9 cellular contexts compared by ENCODE assay signal in the genomic region with DNA sequence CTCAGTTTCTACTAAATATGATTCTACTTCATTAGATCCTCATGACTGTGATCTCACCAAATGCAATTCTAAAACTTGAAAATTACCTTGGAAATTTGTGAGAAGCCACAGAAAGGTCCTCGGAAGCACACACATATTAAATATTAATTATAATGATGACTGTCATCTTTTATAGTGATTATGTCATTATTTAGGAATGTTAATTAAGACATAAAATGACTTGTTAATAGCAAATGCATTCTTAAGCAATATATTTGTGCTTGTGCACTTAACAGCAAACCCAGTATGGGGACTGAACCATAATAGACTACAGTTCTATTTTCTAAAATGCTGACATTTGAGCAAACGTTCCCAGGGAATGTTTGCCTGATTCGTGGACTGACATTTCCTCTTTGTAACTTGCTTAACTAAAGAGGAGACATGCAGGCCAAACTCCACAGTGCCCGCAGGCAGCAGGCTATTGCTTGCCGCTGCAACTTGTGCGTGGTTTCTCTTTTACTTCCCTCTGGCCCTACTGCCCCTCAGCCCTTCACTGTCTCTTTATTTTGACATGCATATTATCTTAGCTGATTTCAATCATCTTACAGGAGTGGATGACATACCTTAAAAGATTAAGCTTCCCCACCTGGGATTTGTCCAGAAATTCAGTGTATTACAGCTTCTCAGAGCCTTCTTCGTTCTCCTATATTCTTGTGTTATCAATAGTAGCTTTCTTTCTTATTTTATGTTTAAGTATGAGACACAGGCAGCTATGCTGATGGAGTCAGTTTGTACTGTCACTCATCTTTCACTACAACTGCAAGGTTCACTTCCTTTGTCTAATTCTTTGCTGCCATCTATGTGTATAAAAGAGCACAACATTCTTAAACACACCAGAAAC.
DNase-seq lines count a peak whose midpoint lies in the region; ATAC-seq, FAIRE-seq and TF ChIP-seq lines count a peak whose summit lies in the region.
"Had no signal": no experiment of that assay in that cellular context is flagged by ENCODE, and none has a peak within 500 bp of the region (broad histone marks: within the 10 kb centered on the region; RNA-seq: fewer than 3 reads in every experiment).

No MANE protein-coding gene starts in this region.

- no peak for TF ChIP-seq EP300 in A549 (IDR thresholded peaks at IDR 0.05)

- H3K36me3 Mint-ChIP-seq in activated B cell treated with CpG ODN at 0.5 μM for 24 hours (ENCODE audit: low read depth), result no peaks in the 10 kb centered on the region

- H2AFZ ChIP-seq in smooth muscle cell (ENCODE audit: low read depth), result no peak overlapping the region

- no peaks in the 10 kb centered on the region for H3K9me3 ChIP-seq in A549
- H3K9me3 ChIP-seq in cardiac muscle cell (ENCODE audit: low read depth), result no peaks in the 10 kb centered on the region
- H3K9me3 ChIP-seq in smooth muscle cell (replicated peaks; ENCODE audit: low read depth), result no peaks in the 10 kb centered on the region

- H3K9me3 Mint-ChIP-seq in activated B cell treated with CpG ODN at 0.5 μM for 24 hours, result no peaks in the 10 kb centered on the region
- H3K9me3 Mint-ChIP-seq: dendritic cell treated with granulocyte-macrophage colony-stimulating factor and Interleukin-4, amounts not matched to agents 40 ng/mL and 50 ng/mL, for 4 days had no signal

- H3K4me3 ChIP-seq in A549 (0 out of 3 replicates have a peak overlapping the region, but pooled peaks have one; percentile 13), GM06990 (replicated peaks; ENCODE audit: low read depth, low read length) (no peak overlapping the region), cardiac muscle cell (no peak overlapping the region), smooth muscle cell (no peak overlapping the region)

- DNase-seq in A549 (ENCODE audit: low read depth in 1 of 2, low spot score in 1 of 2), result peak; percentile 33 to 59
- no peak for DNase-seq in GM06990 (ENCODE audit: extremely low read depth, insufficient read length)
- peak; percentile 85 for DNase-seq in NCI-H2029 treated with DMSO at 0.1 percent for 48 hours (lab: John Stamatoyannopoulos, UW)
- no peak for DNase-seq in activated B cell treated with CpG ODN at 0.5 μM for 24 hours
- DNase-seq in cardiac muscle cell (ENCODE audit: low read depth in 1 of 2, low spot score in 1 of 2), result peak; percentile 36 to 70
- DNase-seq in smooth muscle cell (lab: John Stamatoyannopoulos, UW; ENCODE audit: unreplicated experiment), result no peak

- H3K27me3 ChIP-seq in GM06990 (replicated peaks; ENCODE audit: control insufficient read depth, insufficient read depth, low read length) (no peaks in the 10 kb centered on the region), cardiac muscle cell (no peaks in the 10 kb centered on the region), smooth muscle cell (ENCODE audit: low read depth) (no peaks in the 10 kb centered on the region)

- H3K4me1 ChIP-seq in A549 (peaks cover 25% of the 10 kb centered on the region), cardiac muscle cell (ENCODE audit: low read depth) (peaks cover 4% of the 10 kb centered on the region), smooth muscle cell (ENCODE audit: low read depth) (no peaks in the 10 kb centered on the region)

- ATAC-seq in A549, result peak; percentile 93 to 97
- ATAC-seq in activated B cell treated with CpG ODN at 0.5 μM for 24 hours (ENCODE audit: low read depth), result peak; percentile 49
- no peak for ATAC-seq in HG02623 (IDR thresholded peaks at IDR 0.05; ENCODE audit: unreplicated experiment)
- no peak for ATAC-seq in GM21381 (IDR thresholded peaks at IDR 0.05; ENCODE audit: unreplicated experiment)

- TF ChIP-seq CTCF in A549 (IDR thresholded peaks at IDR 0.05), result peak; percentile 58
- TF ChIP-seq CTCF in GM06990 (IDR thresholded peaks at IDR 0.05; ENCODE audit: insufficient read depth, low read length, poor library complexity, severe bottlenecking), result peak; percentile 54
- no peak for TF ChIP-seq CTCF in activated B cell treated with CpG ODN at 0.5 μM for 24 hours (IDR thresholded peaks at IDR 0.05)
- TF ChIP-seq CTCF in cardiac muscle cell (IDR thresholded peaks at IDR 0.05; ENCODE audit: low read depth, low read length), result peak; percentile 62
- TF ChIP-seq CTCF in smooth muscle cell (IDR thresholded peaks at IDR 0.05; ENCODE audit: borderline replicate concordance, insufficient read depth, poor library complexity, severe bottlenecking), result peak; percentile 53

- no peak for FAIRE-seq in A549 (lab: Jason Lieb, UNC)

- WGBS in A549 (ENCODE audit: missing lambda C conversion rate), result 7% methylated on average over 7 of the region's 7 CpGs
- 85% methylated on average over 7 of the region's 7 CpGs for WGBS in smooth muscle cell (ENCODE audit: low lambda C conversion rate)

- no peaks in the 10 kb centered on the region for H3K36me3 ChIP-seq in GM06990 (ENCODE audit: control insufficient read depth, insufficient read depth, low read length)
- no peaks in the 10 kb centered on the region for H3K36me3 ChIP-seq in cardiac muscle cell
- H3K36me3 ChIP-seq in smooth muscle cell (ENCODE audit: low read depth), result no peaks in the 10 kb centered on the region

- no peaks in the 10 kb centered on the region for H3K4me1 Mint-ChIP-seq in activated B cell treated with CpG ODN at 0.5 μM for 24 hours

- CTCF ChIA-PET in A549 (lab: Yijun Ruan, JAX) (interaction anchor here (0.6 to 1.5 kb wide), 36 partner anchors 8 to 1514 kb away, joined by 3 to 23 read pairs (median 4); a partner anchor contains a TSS), activated B cell treated with CpG ODN at 0.5 μM for 24 hours (lab: Charles Lee) (interaction anchor here (0.8 to 2.5 kb wide), 21 partner anchors 9 to 512 kb away, joined by 3 to 43 read pairs (median 4); no protein-coding TSS in a partner anchor)

- peak overlapping the region; percentile 91 for H3K4me2 ChIP-seq in A549
- no peak overlapping the region for H3K4me2 ChIP-seq in smooth muscle cell

- H3K27ac Mint-ChIP-seq in activated B cell treated with CpG ODN at 0.5 μM for 24 hours, result no peak overlapping the region
- H3K27ac Mint-ChIP-seq: dendritic cell treated with granulocyte-macrophage colony-stimulating factor and Interleukin-4, amounts not matched to agents 40 ng/mL and 50 ng/mL, for 4 days had no signal

- no peaks in the 10 kb centered on the region for H3K79me2 ChIP-seq in smooth muscle cell (ENCODE audit: low read depth)

- H4K20me1 ChIP-seq in smooth muscle cell (ENCODE audit: low read depth), result no peaks in the 10 kb centered on the region

- TF ChIP-seq POLR2A in A549 (IDR thresholded peaks at IDR 0.05; ENCODE audit: low read length), result no peak

- H3K9ac ChIP-seq in smooth muscle cell (ENCODE audit: low read depth), result no peak overlapping the region

- POLR2A ChIA-PET in A549 (lab: Yijun Ruan, JAX), result interaction anchor here (1.4 kb wide), 1 partner anchor 494 kb away, joined by 10 read pairs; a partner anchor contains a TSS
- POLR2A ChIA-PET in activated B cell treated with CpG ODN at 0.5 μM for 24 hours (lab: Charles Lee), result interaction anchor here (0.7 to 1.4 kb wide), 3 partner anchors 247 to 499 kb away, joined by 3 to 4 read pairs (median 4); no protein-coding TSS in a partner anchor

- intact Hi-C loops in activated B cell treated with CpG ODN at 0.5 μM for 24 hours (cut with micrococcal nuclease), result loop anchor here (1.0 to 10.0 kb wide), 9 partner anchors 92 to 591 kb away; no protein-coding TSS in a partner anchor

- H3K4me3 Mint-ChIP-seq in activated B cell treated with CpG ODN at 0.5 μM for 24 hours, result no peak overlapping the region
- H3K4me3 Mint-ChIP-seq: dendritic cell treated with granulocyte-macrophage colony-stimulating factor and Interleukin-4, amounts not matched to agents 40 ng/mL and 50 ng/mL, for 4 days had no signal

- no peaks in the 10 kb centered on the region for H3F3A ChIP-seq in smooth muscle cell (ENCODE audit: low read depth)

- H3K27me3 Mint-ChIP-seq in activated B cell treated with CpG ODN at 0.5 μM for 24 hours, result no peaks in the 10 kb centered on the region
- H3K27me3 Mint-ChIP-seq: dendritic cell treated with granulocyte-macrophage colony-stimulating factor and Interleukin-4, amounts not matched to agents 40 ng/mL and 50 ng/mL, for 4 days had no signal

- peak; percentile 78 for TF ChIP-seq RAD21 in A549 (conservative IDR thresholded peaks at IDR 0.05 in 1 of 2, IDR thresholded peaks at IDR 0.05 in 1 of 2)

- 0 out of 6 replicates have a peak overlapping the region, but pooled peaks have one; percentile 14 to 29 for H3K27ac ChIP-seq in A549
- H3K27ac ChIP-seq in cardiac muscle cell, result no peak overlapping the region
- H3K27ac ChIP-seq in smooth muscle cell (ENCODE audit: low read depth), result no peak overlapping the region

TF ChIP-seq in A549, 52 proteins besides CTCF, POLR2A, EP300 and RAD21:
- no peak for TF ChIP-seq KDM1A (IDR thresholded peaks at IDR 0.05; ENCODE audit: low read depth)
- TF ChIP-seq ESRRA (IDR thresholded peaks at IDR 0.05; ENCODE audit: borderline replicate concordance, low read length), result no peak
- TF ChIP-seq CHD2 (IDR thresholded peaks at IDR 0.05; ENCODE audit: low read length, partially characterized antibody), result no peak
- peak; percentile 54 for TF ChIP-seq SMC3 (IDR thresholded peaks at IDR 0.05)
- peak; percentile 1 for TF ChIP-seq MAFK (IDR thresholded peaks at IDR 0.05; ENCODE audit: partially characterized antibody)

Comparison
In these comparisons a context has a peak if more than half of its experiments do, and no peak if none do; other contexts are left out.
1. ATAC-seq: peak in A549 (2 of 2) and activated B cell treated with CpG ODN at 0.5 μM for 24 hours (single experiment); none in HG02623 (single experiment) and GM21381 (single experiment).
2. DNase-seq: peak in A549 (2 of 2), NCI-H2029 treated with DMSO at 0.1 percent for 48 hours (single experiment) and cardiac muscle cell (2 of 2); none in GM06990 (single experiment), activated B cell treated with CpG ODN at 0.5 μM for 24 hours (single experiment) and smooth muscle cell (single experiment).
3. H3K27ac ChIP-seq: peak in A549 (2 of 2); none in cardiac muscle cell (single experiment) and smooth muscle cell (single experiment).